8 cellular contexts compared by ENCODE assay signal in the genomic region with DNA sequence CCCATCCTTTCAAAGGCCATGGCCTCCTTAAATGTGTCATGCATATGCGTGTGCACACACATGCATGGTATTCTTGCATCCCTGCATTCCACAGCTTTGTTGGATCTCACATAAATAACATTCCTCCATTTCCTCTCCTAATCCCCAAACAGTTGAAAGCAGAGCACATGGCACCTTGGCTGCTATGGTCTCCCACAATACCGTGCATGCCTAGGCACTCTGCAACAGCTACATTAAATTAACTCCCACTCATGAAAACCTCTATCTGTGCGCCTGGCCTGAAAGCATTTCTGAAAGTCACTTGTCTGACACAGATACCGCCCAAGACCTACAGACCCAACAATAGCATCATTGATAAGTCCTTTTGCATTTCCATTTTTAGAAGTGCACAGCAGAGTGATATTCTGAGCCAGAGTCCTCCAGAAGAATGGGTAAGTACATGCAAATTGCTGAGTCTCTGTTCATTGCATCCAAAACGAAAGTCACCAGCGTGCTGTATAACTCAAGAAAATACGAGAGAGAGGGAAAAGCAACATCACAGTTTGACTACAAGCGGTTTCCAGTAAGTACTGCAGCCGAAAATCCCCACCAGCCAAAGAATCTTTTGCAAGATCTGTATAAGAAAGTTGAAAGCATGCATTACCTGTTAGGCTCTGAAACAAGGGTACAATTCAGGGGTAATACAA.
DNase-seq lines count a peak whose midpoint lies in the region; ATAC-seq and TF ChIP-seq lines count a peak whose summit lies in the region.

No MANE protein-coding gene starts in this region.

- H3K36me3 Mint-ChIP-seq in stimulated activated naive B cell treated with anti-CD40 and anti-IgM and Interleukin-4, amounts not matched to agents 10 μg/mL and 1 μg/mL and 100 μg/mL, for 72 hours: peaks cover 16 to 17% of the 10 kb centered on the region in 2 donors

- H3K9ac ChIP-seq in duodenal mucosa (ENCODE audit: low read depth in 1 of 2, low read length in 2 of 2): peak overlapping the region; percentile 26 to 42

- peak overlapping the region; percentile 39 for H3K27ac ChIP-seq in duodenal mucosa (ENCODE audit: low read depth, low read length)

- H3K27me3 ChIP-seq in GM06990 (replicated peaks; ENCODE audit: control insufficient read depth, insufficient read depth, low read length) (no peaks in the 10 kb centered on the region), duodenal mucosa (ENCODE audit: control insufficient read depth in 1 of 2, insufficient read depth in 2 of 2, low read length in 2 of 2) (no peaks in the 10 kb centered on the region)

- H3K27me3 Mint-ChIP-seq in stimulated activated naive B cell treated with anti-CD40 and anti-IgM and Interleukin-4, amounts not matched to agents 10 μg/mL and 1 μg/mL and 100 μg/mL, for 72 hours: peaks cover 34 to 42% of the 10 kb centered on the region in 2 donors

- peaks cover 7 to 11% of the 10 kb centered on the region in 2 donors for H3K9me3 Mint-ChIP-seq in stimulated activated naive B cell treated with anti-CD40 and anti-IgM and Interleukin-4, amounts not matched to agents 10 μg/mL and 1 μg/mL and 100 μg/mL, for 72 hours

- H3K4me3 Mint-ChIP-seq in stimulated activated naive B cell treated with anti-CD40 and anti-IgM and Interleukin-4, amounts not matched to agents 10 μg/mL and 1 μg/mL and 100 μg/mL, for 72 hours: peak overlapping the region; percentile 23 to 40

- H3K36me3 ChIP-seq in GM06990 (ENCODE audit: control insufficient read depth, insufficient read depth, low read length) (no peaks in the 10 kb centered on the region), duodenal mucosa (ENCODE audit: control insufficient read depth in 1 of 2, insufficient read depth in 2 of 2, low read length in 2 of 2) (no peaks in the 10 kb centered on the region)

- peaks cover 44 to 81% of the 10 kb centered on the region in 2 donors for H3K4me1 Mint-ChIP-seq in stimulated activated naive B cell treated with anti-CD40 and anti-IgM and Interleukin-4, amounts not matched to agents 10 μg/mL and 1 μg/mL and 100 μg/mL, for 72 hours

- H3K4me3 ChIP-seq in GM06990 (replicated peaks; ENCODE audit: low read depth, low read length) (peak overlapping the region; percentile 23), duodenal mucosa (ENCODE audit: low read depth in 1 of 2, low read length in 2 of 2) (peak overlapping the region; percentile 41 to 53)

- peak overlapping the region; percentile 22 for H3K27ac Mint-ChIP-seq in stimulated activated naive B cell treated with anti-CD40 and anti-IgM and Interleukin-4, amounts not matched to agents 10 μg/mL and 1 μg/mL and 100 μg/mL, for 72 hours

- no peaks in the 10 kb centered on the region for H3K9me3 ChIP-seq in duodenal mucosa (ENCODE audit: control insufficient read depth in 1 of 2, low read length in 2 of 2)

- DNase-seq in GM06990 (ENCODE audit: extremely low read depth, insufficient read length) (peak; percentile 71), NCI-H446 treated with DMSO at 0.1 percent for 48 hours (lab: John Stamatoyannopoulos, UW) (no peak), AML-193 (lab: John Stamatoyannopoulos, UW) (no peak), KG1 (lab: John Stamatoyannopoulos, UW) (no peak)
- DNase-seq in stimulated activated naive B cell treated with anti-CD40 and anti-IgM and Interleukin-4, amounts not matched to agents 10 μg/mL and 1 μg/mL and 100 μg/mL, for 72 hours: no peak

- peaks cover 36 to 57% of the 10 kb centered on the region in 2 donors for H3K4me1 ChIP-seq in duodenal mucosa (ENCODE audit: control insufficient read depth in 1 of 2, insufficient read depth in 2 of 2, low read length in 2 of 2)

- peak; percentile 61 for ATAC-seq in GM19463 (IDR thresholded peaks at IDR 0.05; ENCODE audit: unreplicated experiment)
- peak; percentile 57 for ATAC-seq in HG03439 (IDR thresholded peaks at IDR 0.05; ENCODE audit: unreplicated experiment)
- peak; percentile 34 to 35 for ATAC-seq in stimulated activated naive B cell treated with anti-CD40 and anti-IgM and Interleukin-4, amounts not matched to agents 10 μg/mL and 1 μg/mL and 100 μg/mL, for 72 hours (replicated peaks)

- TF ChIP-seq CTCF in GM06990 (IDR thresholded peaks at IDR 0.05; ENCODE audit: insufficient read depth, low read length, poor library complexity, severe bottlenecking): no peak
